Comparison of ENCODE assay signal across 27 cellular contexts in the genomic region with DNA sequence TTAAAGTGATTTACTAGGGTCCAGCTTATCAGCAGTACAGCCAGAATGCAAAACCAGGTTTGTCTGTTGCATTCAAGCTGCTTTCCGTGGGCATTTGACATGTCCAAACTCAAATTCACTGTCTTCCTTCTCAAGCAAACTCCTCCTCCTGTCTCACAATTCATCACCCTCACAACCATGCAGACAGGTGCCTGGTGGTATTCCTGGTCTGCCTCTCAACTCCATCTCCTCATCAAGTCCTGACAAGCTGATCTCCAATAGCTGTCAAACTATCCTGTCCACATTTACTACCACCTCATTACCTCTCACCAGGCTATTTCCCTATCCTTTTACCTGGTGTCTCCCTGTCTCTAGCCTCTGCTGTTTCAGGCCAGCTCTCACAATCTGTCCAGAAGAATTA. TPM values are rescaled to one million over a fixed set of nuclear protein-coding genes. Genes with fewer than 3 reads are reported as not detected.
A peak's percentile ranks its signal among the peaks of the same experiment; 100 is the strongest.
DNase-seq lines count a peak whose midpoint lies in the region; ATAC-seq, FAIRE-seq and TF ChIP-seq lines count a peak whose summit lies in the region.
"Had no signal": no experiment of that assay in that cellular context is flagged by ENCODE, and none has a peak within 500 bp of the region (broad histone marks: within the 10 kb centered on the region; RNA-seq: fewer than 3 reads in every experiment).

No MANE protein-coding gene starts in this region.

- TF ChIP-seq CTCF in colonic mucosa (IDR thresholded peaks at IDR 0.05) (no peak), stomach (IDR thresholded peaks at IDR 0.05) (no peak), BE2C (IDR thresholded peaks at IDR 0.05; ENCODE audit: low read depth, low read length) (no peak)

- DNase-seq in GM12892 (ENCODE audit: insufficient read length) (no peak), colonic mucosa (peak; percentile 2), islet precursor cell (peak; percentile 28), stomach (no peak), BE2C (no peak)
- DNase-seq in activated CD4-positive, alpha-beta T cell treated with anti-CD3 and anti-CD28 coated beads, Interleukin-2, amount 50 U/mL, for 48 hours, result no peak
- DNase-seq: activated CD4-positive, CD25-positive, alpha-beta regulatory T cell treated with anti-CD3 and anti-CD28 coated beads, Interleukin-2, amount 50 U/mL, for 72 hours; activated CD8-positive, alpha-beta T cell treated with anti-CD3 and anti-CD28 coated beads for 36 hours; anterior cingulate cortex; CD8-positive, alpha-beta memory T cell; dermis blood vessel endothelial cell; Karpas-422; NCI-H446 treated with DMSO at 0.1 percent for 48 hours; NCI-H82; psoas muscle; stimulated activated naive CD4-positive, alpha-beta T cell treated with Interleukin-2 at 50 U/mL for 16 hours; T-helper 1 cell; thyroid gland had no signal

- H3K27ac ChIP-seq in colonic mucosa (no peak overlapping the region), stomach (peak overlapping the region in 3 of 5 donors; percentile 59 to 65 (median 59))
- H3K27ac ChIP-seq: HL-60, psoas muscle, RWPE1, thyroid gland had no signal

- H3K9ac ChIP-seq in colonic mucosa (ENCODE audit: low read depth in 2 of 2, low read length in 2 of 2), result no peak overlapping the region

- H3K4me3 ChIP-seq in colonic mucosa (no peak overlapping the region), stomach (no peak overlapping the region), BE2C (ENCODE audit: low read depth, low read length) (no peak overlapping the region)
- H3K4me3 ChIP-seq: psoas muscle, thyroid gland had no signal

- H3K27me3 ChIP-seq in colonic mucosa, result no peaks in the 10 kb centered on the region
- H3K27me3 ChIP-seq in stomach, result no peaks in the 10 kb centered on the region
- no peaks in the 10 kb centered on the region for H3K27me3 ChIP-seq in BE2C
- H3K27me3 ChIP-seq: thyroid gland had no signal

- WGBS in stomach, 5 donors, result 36 to 56% (median 48%) methylated on average over 1 of the region's 1 CpG

- H3K9me3 ChIP-seq in colonic mucosa (no peaks in the 10 kb centered on the region), stomach (no peaks in the 10 kb centered on the region), BE2C (no peaks in the 10 kb centered on the region)
- H3K9me3 ChIP-seq: psoas muscle, thyroid gland had no signal

- TF ChIP-seq EP300 in stomach (IDR thresholded peaks at IDR 0.05), result no peak

- intact Hi-C loops in colonic mucosa (cut with DNase I), result no loop called here
- intact Hi-C loops in stomach (cut with DNase I; ENCODE audit: low total_unique reads), result no loop called here

- FAIRE-seq in GM12892 (lab: Jason Lieb, UNC), result peak; percentile 27
- FAIRE-seq: A204.1 had no signal

- H3K4me1 ChIP-seq in colonic mucosa, result no peaks in the 10 kb centered on the region
- H3K4me1 ChIP-seq in stomach, result peaks cover 0 to 18% (median 0%) of the 10 kb centered on the region in 4 donors
- no peaks in the 10 kb centered on the region for H3K4me1 ChIP-seq in BE2C
- H3K4me1 ChIP-seq: psoas muscle, thyroid gland had no signal

- no peak for TF ChIP-seq POLR2A in GM12892 (IDR thresholded peaks at IDR 0.05; ENCODE audit: low read depth, low read length)
- no peak for TF ChIP-seq POLR2A in stomach (IDR thresholded peaks at IDR 0.05)

- H3K36me3 ChIP-seq in colonic mucosa (no peaks in the 10 kb centered on the region), stomach (peaks cover 0 to 13% (median 3%) of the 10 kb centered on the region in 4 donors), BE2C (no peaks in the 10 kb centered on the region)
- H3K36me3 ChIP-seq: thyroid gland had no signal

- ATAC-seq in HG03196 (IDR thresholded peaks at IDR 0.05; ENCODE audit: unreplicated experiment), result no peak
- no peak for ATAC-seq in GM18511 (IDR thresholded peaks at IDR 0.05; ENCODE audit: unreplicated experiment)
- ATAC-seq: activated CD8-positive, alpha-beta T cell treated with anti-CD3 and anti-CD28 coated beads for 36 hours; activated naive CD4-positive, alpha-beta T cell treated with anti-CD3 and anti-CD28 coated beads, Interleukin-2, amount 50 U/mL, for 72 hours; HCT116; psoas muscle had no signal

RNA-seq across cellular contexts. Expression of a gene that starts 49.1 kb away (rescaled TPM):
- not detected for polyA plus RNA-seq in GM12892 (2012; ENCODE audit: missing spikeins)
- 10 to 100 TPM; 10.3 to 29.3 TPM for total RNA-seq in colonic mucosa
- total RNA-seq in stomach, result 100 to 1,000 TPM in 1 of 5 donors, 10 to 100 TPM in 3, 1 to 10 TPM in 1; 5.2 to 149 (median 26.8) TPM
- polyA plus RNA-seq in stomach, result 10 to 100 TPM in 1 of 3 donors, 1 to 10 TPM in 2; 7.3 to 14.4 (median 8.6) TPM
- polyA plus RNA-seq in BE2C (2012; ENCODE audit: insufficient read depth, insufficient read length, low read depth), result not detected
- total RNA-seq: activated CD8-positive, alpha-beta T cell treated with anti-CD3 and anti-CD28 coated beads for 36 hours; activated naive CD4-positive, alpha-beta T cell treated with anti-CD3 and anti-CD28 coated beads, Interleukin-2, amount 50 U/mL, for 72 hours; activated T-helper 2 cell treated with anti-CD3 and anti-CD28 coated beads, Interferon-gamma antibody, Interleukin-2, Interleukin-4, amounts not matched to agents 10 μg/mL and 5 μg/mL and 100 μg/mL, durations not matched to agents 14 hours and 24 hours and 36 hours; CD8-positive, alpha-beta memory T cell; SK-MEL-5 had no signal
- polyA plus RNA-seq: CD8-positive, alpha-beta memory T cell had no signal

Comparison
In these comparisons a context has a peak if more than half of its experiments do, and no peak if none do; other contexts are left out.
1. DNase-seq: peak in colonic mucosa (single experiment) and islet precursor cell (single experiment); none in GM12892 (single experiment), stomach (single experiment), activated CD4-positive, alpha-beta T cell treated with anti-CD3 and anti-CD28 coated beads, Interleukin-2, amount 50 U/mL, for 48 hours (0 of 2) and BE2C (single experiment).